In genomic region chr13:26998265-26998664, GRCh38 we compare ENCODE assay signal across 19 cellular contexts.
"Had no signal": no experiment of that assay in that cellular context is flagged by ENCODE, and none has a peak within 500 bp of the region (broad histone marks: within the 10 kb centered on the region; RNA-seq: fewer than 3 reads in every experiment).

No MANE protein-coding gene starts in this region.

- H3K4me3 ChIP-seq: lower lobe of right lung, mucosa of descending colon, suprapubic skin had no signal

- H3K4me1 ChIP-seq: lower lobe of right lung, suprapubic skin had no signal

- H3K27me3 Mint-ChIP-seq: dendritic cell treated with granulocyte-macrophage colony-stimulating factor and Interleukin-4, amounts not matched to agents 40 ng/mL and 50 ng/mL, for 4 days had no signal

- H3K36me3 ChIP-seq: lower lobe of right lung, suprapubic skin had no signal

- H3K27ac Mint-ChIP-seq: activated naive CD4-positive, alpha-beta T cell treated with anti-CD3 and anti-CD28 coated beads for 36 hours; activated naive CD8-positive, alpha-beta T cell treated with anti-CD3 and anti-CD28 coated beads, Interleukin-2, amount 50 U/mL, for 24 hours; dendritic cell treated with granulocyte-macrophage colony-stimulating factor and Interleukin-4, amounts not matched to agents 40 ng/mL and 50 ng/mL, for 4 days; naive thymus-derived CD8-positive, alpha-beta T cell; stimulated activated naive CD8-positive, alpha-beta T cell treated with anti-CD3 and anti-CD28 coated beads, Interleukin-15, Interleukin-2, amounts not matched to agents 100 ng/mL and 50 ng/mL, for 24 hours had no signal

- H3K27ac ChIP-seq: lower lobe of right lung, suprapubic skin had no signal

- DNase-seq: activated CD4-positive, alpha-beta T cell treated with anti-CD3 and anti-CD28 coated beads for 1 hour; activated CD4-positive, alpha-beta T cell treated with anti-CD3 and anti-CD28 coated beads, Interleukin-2, amount 50 U/mL, for 48 hours; activated naive CD4-positive, alpha-beta T cell treated with anti-CD3 and anti-CD28 coated beads for 36 hours; activated naive CD8-positive, alpha-beta T cell treated with anti-CD3 and anti-CD28 coated beads, Interleukin-2, amount 50 U/mL, for 24 hours; aorta; cerebellar nuclear complex; effector memory CD4-positive, alpha-beta T cell; left cardiac atrium; lower lobe of right lung; mucosa of descending colon; naive thymus-derived CD8-positive, alpha-beta T cell; retina; small intestine; trophoblast cell had no signal

- H3K9me3 Mint-ChIP-seq: activated naive CD8-positive, alpha-beta T cell treated with anti-CD3 and anti-CD28 coated beads, Interleukin-2, amount 50 U/mL, for 24 hours; activated T-helper 2 cell treated with anti-CD3 and anti-CD28 coated beads, Interferon-gamma antibody, Interleukin-2, Interleukin-4, amounts not matched to agents 10 μg/mL and 5 μg/mL and 100 μg/mL, durations not matched to agents 14 hours and 24 hours and 36 hours; dendritic cell treated with granulocyte-macrophage colony-stimulating factor and Interleukin-4, amounts not matched to agents 40 ng/mL and 50 ng/mL, for 4 days; stimulated activated naive CD8-positive, alpha-beta T cell treated with anti-CD3 and anti-CD28 coated beads, Interleukin-15, Interleukin-2, amounts not matched to agents 100 ng/mL and 50 ng/mL, for 24 hours had no signal

- FAIRE-seq: frontal cortex, small intestine had no signal

- H3K4me3 Mint-ChIP-seq: activated naive CD4-positive, alpha-beta T cell treated with anti-CD3 and anti-CD28 coated beads for 36 hours; activated naive CD8-positive, alpha-beta T cell treated with anti-CD3 and anti-CD28 coated beads, Interleukin-2, amount 50 U/mL, for 24 hours; dendritic cell treated with granulocyte-macrophage colony-stimulating factor and Interleukin-4, amounts not matched to agents 40 ng/mL and 50 ng/mL, for 4 days; stimulated activated naive CD8-positive, alpha-beta T cell treated with anti-CD3 and anti-CD28 coated beads, Interleukin-15, Interleukin-2, amounts not matched to agents 100 ng/mL and 50 ng/mL, for 24 hours had no signal

- H3K9me3 ChIP-seq: lower lobe of right lung, mucosa of descending colon, suprapubic skin had no signal

- ATAC-seq: activated naive CD8-positive, alpha-beta T cell treated with anti-CD3 and anti-CD28 coated beads, Interleukin-2, amount 50 U/mL, for 24 hours; lower lobe of right lung; naive thymus-derived CD8-positive, alpha-beta T cell had no signal

- H3K36me3 Mint-ChIP-seq: naive thymus-derived CD8-positive, alpha-beta T cell had no signal
